In the genomic region with DNA sequence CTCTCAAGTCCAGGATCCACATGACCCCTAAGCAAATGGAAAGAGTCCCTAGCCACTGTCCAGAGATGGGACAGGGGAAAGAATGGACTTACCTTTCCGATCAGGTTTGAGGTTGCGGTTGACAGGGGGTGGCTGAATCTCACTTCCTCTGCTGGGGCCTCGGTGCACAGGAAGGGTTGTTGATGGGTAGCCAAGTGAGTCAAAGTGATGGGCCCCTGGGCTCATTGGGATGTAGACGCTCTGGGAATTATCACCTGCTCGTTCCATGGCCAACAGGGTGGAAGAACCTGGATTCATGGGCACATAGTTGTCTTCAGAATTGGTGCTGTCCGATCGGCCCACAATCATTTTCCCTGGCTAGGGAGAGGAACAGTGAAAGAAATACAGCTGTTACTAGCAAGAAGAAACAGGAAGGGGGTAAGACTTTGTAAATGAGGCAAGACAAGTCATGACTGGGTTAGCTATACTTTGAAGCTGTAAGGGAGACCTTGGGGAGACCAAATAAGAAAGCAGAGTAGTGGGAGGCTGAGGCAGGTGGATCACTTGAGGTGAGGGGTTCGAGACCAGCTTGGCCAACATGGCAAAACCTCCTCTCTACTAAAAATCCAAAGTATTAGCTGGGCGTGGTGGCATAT, we compare ENCODE assay signal across 1 cellular context.
TF ChIP-seq lines count a peak whose summit lies in the region.

No MANE protein-coding gene starts in this region.

TF ChIP-seq in SK-N-SH treated with all-trans-retinoic acid at 6 μM for 48 hours, 23 proteins besides CTCF, POLR2A, EP300 and RAD21 (continued from another document):
- TF ChIP-seq, protein P1, sequence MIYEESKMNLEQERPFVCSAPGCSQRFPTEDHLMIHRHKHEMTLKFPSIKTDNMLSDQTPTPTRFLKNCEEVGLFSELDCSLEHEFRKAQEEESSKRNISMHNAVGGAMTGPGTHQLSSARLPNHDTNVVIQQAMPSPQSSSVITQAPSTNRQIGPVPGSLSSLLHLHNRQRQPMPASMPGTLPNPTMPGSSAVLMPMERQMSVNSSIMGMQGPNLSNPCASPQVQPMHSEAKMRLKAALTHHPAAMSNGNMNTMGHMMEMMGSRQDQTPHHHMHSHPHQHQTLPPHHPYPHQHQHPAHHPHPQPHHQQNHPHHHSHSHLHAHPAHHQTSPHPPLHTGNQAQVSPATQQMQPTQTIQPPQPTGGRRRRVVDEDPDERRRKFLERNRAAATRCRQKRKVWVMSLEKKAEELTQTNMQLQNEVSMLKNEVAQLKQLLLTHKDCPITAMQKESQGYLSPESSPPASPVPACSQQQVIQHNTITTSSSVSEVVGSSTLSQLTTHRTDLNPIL (CRISPR knock-in tag; IDR thresholded peaks at IDR 0.05; ENCODE audit: low read depth) = no peak
- TF ChIP-seq ZNF70 (CRISPR knock-in tag; IDR thresholded peaks at IDR 0.05) (no peak), TOX (CRISPR knock-in tag; IDR thresholded peaks at IDR 0.05; ENCODE audit: borderline replicate concordance) (no peak), ISL1 (CRISPR knock-in tag; IDR thresholded peaks at IDR 0.05) (no peak), ARNTL (CRISPR knock-in tag; IDR thresholded peaks at IDR 0.05; ENCODE audit: borderline replicate concordance, low read depth) (no peak), ZNF8 (CRISPR knock-in tag; IDR thresholded peaks at IDR 0.05) (no peak), RARB (CRISPR knock-in tag; IDR thresholded peaks at IDR 0.05) (no peak), PPARA (CRISPR knock-in tag; IDR thresholded peaks at IDR 0.05; ENCODE audit: borderline replicate concordance) (no peak), GLIS3 (CRISPR knock-in tag; IDR thresholded peaks at IDR 0.05) (no peak), ZFP3 (CRISPR knock-in tag; IDR thresholded peaks at IDR 0.05) (no peak), SNAI2 (CRISPR knock-in tag; IDR thresholded peaks at IDR 0.05) (no peak), ZC3H10 (CRISPR knock-in tag; IDR thresholded peaks at IDR 0.05) (no peak)
- TF ChIP-seq, protein P2, sequence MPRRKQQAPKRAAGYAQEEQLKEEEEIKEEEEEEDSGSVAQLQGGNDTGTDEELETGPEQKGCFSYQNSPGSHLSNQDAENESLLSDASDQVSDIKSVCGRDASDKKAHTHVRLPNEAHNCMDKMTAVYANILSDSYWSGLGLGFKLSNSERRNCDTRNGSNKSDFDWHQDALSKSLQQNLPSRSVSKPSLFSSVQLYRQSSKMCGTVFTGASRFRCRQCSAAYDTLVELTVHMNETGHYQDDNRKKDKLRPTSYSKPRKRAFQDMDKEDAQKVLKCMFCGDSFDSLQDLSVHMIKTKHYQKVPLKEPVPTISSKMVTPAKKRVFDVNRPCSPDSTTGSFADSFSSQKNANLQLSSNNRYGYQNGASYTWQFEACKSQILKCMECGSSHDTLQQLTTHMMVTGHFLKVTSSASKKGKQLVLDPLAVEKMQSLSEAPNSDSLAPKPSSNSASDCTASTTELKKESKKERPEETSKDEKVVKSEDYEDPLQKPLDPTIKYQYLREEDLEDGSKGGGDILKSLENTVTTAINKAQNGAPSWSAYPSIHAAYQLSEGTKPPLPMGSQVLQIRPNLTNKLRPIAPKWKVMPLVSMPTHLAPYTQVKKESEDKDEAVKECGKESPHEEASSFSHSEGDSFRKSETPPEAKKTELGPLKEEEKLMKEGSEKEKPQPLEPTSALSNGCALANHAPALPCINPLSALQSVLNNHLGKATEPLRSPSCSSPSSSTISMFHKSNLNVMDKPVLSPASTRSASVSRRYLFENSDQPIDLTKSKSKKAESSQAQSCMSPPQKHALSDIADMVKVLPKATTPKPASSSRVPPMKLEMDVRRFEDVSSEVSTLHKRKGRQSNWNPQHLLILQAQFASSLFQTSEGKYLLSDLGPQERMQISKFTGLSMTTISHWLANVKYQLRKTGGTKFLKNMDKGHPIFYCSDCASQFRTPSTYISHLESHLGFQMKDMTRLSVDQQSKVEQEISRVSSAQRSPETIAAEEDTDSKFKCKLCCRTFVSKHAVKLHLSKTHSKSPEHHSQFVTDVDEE (CRISPR knock-in tag; IDR thresholded peaks at IDR 0.05) = no peak
- TF ChIP-seq, protein P3, sequence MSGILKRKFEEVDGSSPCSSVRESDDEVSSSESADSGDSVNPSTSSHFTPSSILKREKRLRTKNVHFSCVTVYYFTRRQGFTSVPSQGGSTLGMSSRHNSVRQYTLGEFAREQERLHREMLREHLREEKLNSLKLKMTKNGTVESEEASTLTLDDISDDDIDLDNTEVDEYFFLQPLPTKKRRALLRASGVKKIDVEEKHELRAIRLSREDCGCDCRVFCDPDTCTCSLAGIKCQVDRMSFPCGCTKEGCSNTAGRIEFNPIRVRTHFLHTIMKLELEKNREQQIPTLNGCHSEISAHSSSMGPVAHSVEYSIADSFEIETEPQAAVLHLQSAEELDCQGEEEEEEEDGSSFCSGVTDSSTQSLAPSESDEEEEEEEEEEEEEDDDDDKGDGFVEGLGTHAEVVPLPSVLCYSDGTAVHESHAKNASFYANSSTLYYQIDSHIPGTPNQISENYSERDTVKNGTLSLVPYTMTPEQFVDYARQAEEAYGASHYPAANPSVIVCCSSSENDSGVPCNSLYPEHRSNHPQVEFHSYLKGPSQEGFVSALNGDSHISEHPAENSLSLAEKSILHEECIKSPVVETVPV (CRISPR knock-in tag; IDR thresholded peaks at IDR 0.05) = no peak
